27 cellular contexts compared by ENCODE assay signal in genomic region chr2:151078889-151079288, GRCh38.
"Had no signal": no experiment of that assay in that cellular context is flagged by ENCODE, and none has a peak within 500 bp of the region (broad histone marks: within the 10 kb centered on the region; RNA-seq: fewer than 3 reads in every experiment).

No MANE protein-coding gene starts in this region.

- H3K27ac ChIP-seq: stomach, suprapubic skin, testis, thoracic aorta, thyroid gland, tibial artery, tibial nerve, transverse colon, upper lobe of left lung, upper lobe of right lung, uterus, vagina had no signal

- H3K36me3 ChIP-seq: stomach, suprapubic skin, thoracic aorta, thyroid gland, tibial artery, tibial nerve, transverse colon, upper lobe of left lung, upper lobe of right lung, uterus, vagina had no signal

- H3K4me3 ChIP-seq: stomach, suprapubic skin, testis, thoracic aorta, thyroid gland, tibial artery, tibial nerve, transverse colon, upper lobe of left lung, upper lobe of right lung, uterus, vagina had no signal

- DNase-seq: stimulated activated CD4-positive, alpha-beta T cell treated with anti-CD3 and anti-CD28 coated beads, Interleukin-2, amount 100 ng/mL, for 48 hours; stimulated activated CD4-positive, alpha-beta T cell treated with anti-CD3 and anti-CD28 coated beads, Interleukin-4, amount 100 ng/mL, for 1 hour; stimulated activated CD4-positive, alpha-beta T cell treated with anti-CD3 and anti-CD28 coated beads, Interleukin-4, amount 100 ng/mL, for 24 hours; stimulated activated CD4-positive, alpha-beta T cell treated with anti-CD3 and anti-CD28 coated beads, Interleukin-4, amount 100 ng/mL, for 4 hours; stimulated activated CD8-positive, alpha-beta memory T cell treated with anti-CD3 and anti-CD28 coated beads, Interleukin-4, amount 100 ng/mL, for 48 hours; stimulated activated naive B cell treated with anti-CD40 and anti-IgM and Interleukin-4, amounts not matched to agents 10 μg/mL and 1 μg/mL and 100 μg/mL, for 72 hours; stimulated activated naive CD4-positive, alpha-beta T cell; stimulated activated naive CD4-positive, alpha-beta T cell treated with Interleukin-2 at 50 U/mL for 16 hours; stimulated activated naive CD8-positive, alpha-beta T cell treated with anti-CD3 and anti-CD28 coated beads, Interleukin-15, amount 100 ng/mL, for 72 hours; stimulated activated naive CD8-positive, alpha-beta T cell treated with anti-CD3 and anti-CD28 coated beads, Interleukin-15, Interleukin-2, amounts not matched to agents 100 U/mL and 50 U/mL, for 24 hours; stomach; substantia nigra; testis; thyroid gland; tibial artery; transverse colon; trophoblast cell; upper lobe of left lung; upper lobe of right lung; uterus had no signal

- H3K9me3 ChIP-seq: suprapubic skin, testis, thyroid gland, transverse colon, upper lobe of left lung, uterus, vagina had no signal

- FAIRE-seq: urothelium cell line had no signal

- H3K27me3 ChIP-seq: stomach, suprapubic skin, testis, thyroid gland, tibial artery, tibial nerve, transverse colon, upper lobe of left lung, upper lobe of right lung, uterus, vagina had no signal

- H3K4me1 ChIP-seq: stomach, suprapubic skin, testis, thyroid gland, transverse colon, upper lobe of left lung, upper lobe of right lung, uterus, vagina had no signal

- ATAC-seq: stimulated activated effector memory CD8-positive, alpha-beta T cell treated with anti-CD3 and anti-CD28 coated beads, Interleukin-12 subunit alpha, Interleukin-12 subunit beta, amount 100 ng/mL, for 72 hours; stimulated activated memory B cell treated with anti-CD40 and anti-IgM and Interleukin-4, amounts not matched to agents 10 μg/mL and 1 μg/mL and 100 μg/mL, for 72 hours; stimulated activated naive B cell treated with anti-CD40 and anti-IgM and Interleukin-4, amounts not matched to agents 10 μg/mL and 1 μg/mL and 100 μg/mL, for 72 hours; stimulated activated naive CD8-positive, alpha-beta T cell treated with anti-CD3 and anti-CD28 coated beads, Interleukin-15, amount 100 ng/mL, for 72 hours; stimulated activated naive CD8-positive, alpha-beta T cell treated with anti-CD3 and anti-CD28 coated beads, Interleukin-15, Interleukin-2, amounts not matched to agents 100 U/mL and 50 U/mL, for 24 hours; upper lobe of right lung had no signal
